Comparison of ENCODE assay signal across 1 cellular context in genomic region chr15:76200083-76200465, GRCh38.
TF ChIP-seq lines count a peak whose summit lies in the region.

No MANE protein-coding gene starts in this region.

TF ChIP-seq in HCT116, 20 proteins besides CTCF, POLR2A, EP300 and RAD21 (continued from another document):
- TF ChIP-seq ZBTB33 (IDR thresholded peaks at IDR 0.05; ENCODE audit: extremely low read depth, insufficient replicate concordance, low read length) = no peak
